In genomic region chr18:48157956-48158355, GRCh38 we compare ENCODE assay signal across 22 cellular contexts.
DNase-seq lines count a peak whose midpoint lies in the region; ATAC-seq and TF ChIP-seq lines count a peak whose summit lies in the region.
"Had no signal": no experiment of that assay in that cellular context is flagged by ENCODE, and none has a peak within 500 bp of the region (broad histone marks: within the 10 kb centered on the region; RNA-seq: fewer than 3 reads in every experiment).

No MANE protein-coding gene starts in this region.

- TF ChIP-seq CTCF in LNCaP clone FGC (IDR thresholded peaks at IDR 0.05; ENCODE audit: control insufficient read depth, extremely low read depth, insufficient read depth) (no peak), VCaP (conservative IDR thresholded peaks at IDR 0.05) (peak; percentile 51), osteoblast (IDR thresholded peaks at IDR 0.05; ENCODE audit: extremely low read depth, low read depth, low read length) (no peak), mucosa of descending colon (IDR thresholded peaks at IDR 0.05) (no peak)

- H3K4me1 ChIP-seq in osteoblast (ENCODE audit: insufficient read depth, low read length): no peaks in the 10 kb centered on the region
- peaks cover 16% of the 10 kb centered on the region for H3K4me1 ChIP-seq in mucosa of descending colon (ENCODE audit: low read depth)
- no peaks in the 10 kb centered on the region for H3K4me1 ChIP-seq in HAP-1

- no peaks in the 10 kb centered on the region for H3K27me3 ChIP-seq in osteoblast (ENCODE audit: insufficient read depth, low read length)
- 0 out of 2 replicates have a peak, but pooled peaks cover 3% of the 10 kb centered on the region for H3K27me3 ChIP-seq in HAP-1 (ENCODE audit: low read depth)

- no peaks in the 10 kb centered on the region for H3K79me2 ChIP-seq in osteoblast (ENCODE audit: insufficient read depth, low read length)

- H3K27ac ChIP-seq in VCaP (peak overlapping the region; percentile 36), osteoblast (ENCODE audit: low read depth, low read length) (no peak overlapping the region)
- H3K27ac ChIP-seq: BLaER1 treated with 17β-estradiol and CSF1 and Interleukin-3, amounts not matched to agents 10 nM and 100 nM; SJSA1 had no signal

- in situ Hi-C loops in HAP-1 (cut with MboI; ENCODE audit: low sequenced_read_pairs): no loop called here

- DNase-seq in NCI-H2081 (lab: John Stamatoyannopoulos, UW) (peak; percentile 3 to 26), NCI-H2081 treated with DMSO at 0.1 percent for 48 hours (lab: John Stamatoyannopoulos, UW) (no peak), LNCaP clone FGC (ENCODE audit: low read depth) (peak; percentile 78), osteoblast (ENCODE audit: insufficient read length, low spot score, missing footprints) (peak; percentile 26), mucosa of descending colon (no peak), HAP-1 (ENCODE audit: low spot score in 2 of 2) (no peak)
- DNase-seq: 8988T, DND-41, HCEC 1CT, KG1, NCI-H1105, NCI-H146, NCI-H226, NCI-H510A treated with DMSO at 0.1 percent for 48 hours, NCI-H774, T-helper 1 cell had no signal

- ATAC-seq in mucosa of descending colon: no peak
- ATAC-seq in GM21390 (IDR thresholded peaks at IDR 0.05; ENCODE audit: unreplicated experiment): no peak
- ATAC-seq: GM23338, Right ventricle myocardium inferior had no signal

- H3K4me2 ChIP-seq in osteoblast (ENCODE audit: insufficient read depth, low read length): no peak overlapping the region
- H3K4me2 ChIP-seq: BLaER1 treated with 17β-estradiol and CSF1 and Interleukin-3, amounts not matched to agents 10 nM and 100 nM; GM23338 had no signal

- H3K4me3 ChIP-seq in LNCaP clone FGC (ENCODE audit: low read depth, low read length) (no peak overlapping the region), osteoblast (ENCODE audit: insufficient read depth, low read length) (no peak overlapping the region), mucosa of descending colon (no peak overlapping the region), HAP-1 (no peak overlapping the region)
- H3K4me3 ChIP-seq: BLaER1 treated with 17β-estradiol and CSF1 and Interleukin-3, amounts not matched to agents 10 nM and 100 nM; GM23338; SJSA1 had no signal

- no peaks in the 10 kb centered on the region for H4K20me1 ChIP-seq in osteoblast (ENCODE audit: insufficient read depth, low read length)
- H4K20me1 ChIP-seq: BLaER1 treated with 17β-estradiol and CSF1 and Interleukin-3, amounts not matched to agents 10 nM and 100 nM had no signal

- no peaks in the 10 kb centered on the region for H3K36me3 ChIP-seq in osteoblast (ENCODE audit: insufficient read depth, low read length)
- no peaks in the 10 kb centered on the region for H3K36me3 ChIP-seq in mucosa of descending colon (ENCODE audit: low read depth)
- H3K36me3 ChIP-seq in HAP-1 (replicated peaks): no peaks in the 10 kb centered on the region
- H3K36me3 ChIP-seq: BLaER1 treated with 17β-estradiol and CSF1 and Interleukin-3, amounts not matched to agents 10 nM and 100 nM; SJSA1 had no signal

- H2AFZ ChIP-seq in osteoblast (ENCODE audit: low read length): no peak overlapping the region
- H2AFZ ChIP-seq: GM23338 had no signal

- intact Hi-C loops in mucosa of descending colon (cut with DNase I, micrococcal nuclease): no loop called here

- H3K9me3 ChIP-seq in osteoblast (ENCODE audit: low read depth, low read length): no peaks in the 10 kb centered on the region
- no peaks in the 10 kb centered on the region for H3K9me3 ChIP-seq in mucosa of descending colon
- H3K9me3 ChIP-seq in HAP-1: no peaks in the 10 kb centered on the region
- H3K9me3 ChIP-seq: BLaER1 treated with 17β-estradiol and CSF1 and Interleukin-3, amounts not matched to agents 10 nM and 100 nM; SJSA1 had no signal

Comparison
In these comparisons a context has a peak if more than half of its experiments do, and no peak if none do; other contexts are left out.
1. DNase-seq: peak in NCI-H2081 (2 of 2), LNCaP clone FGC (single experiment) and osteoblast (single experiment); none in NCI-H2081 treated with DMSO at 0.1 percent for 48 hours (single experiment), mucosa of descending colon (0 of 3) and HAP-1 (0 of 2).